ENCODE assay signal across 15 cellular contexts in the genomic region with DNA sequence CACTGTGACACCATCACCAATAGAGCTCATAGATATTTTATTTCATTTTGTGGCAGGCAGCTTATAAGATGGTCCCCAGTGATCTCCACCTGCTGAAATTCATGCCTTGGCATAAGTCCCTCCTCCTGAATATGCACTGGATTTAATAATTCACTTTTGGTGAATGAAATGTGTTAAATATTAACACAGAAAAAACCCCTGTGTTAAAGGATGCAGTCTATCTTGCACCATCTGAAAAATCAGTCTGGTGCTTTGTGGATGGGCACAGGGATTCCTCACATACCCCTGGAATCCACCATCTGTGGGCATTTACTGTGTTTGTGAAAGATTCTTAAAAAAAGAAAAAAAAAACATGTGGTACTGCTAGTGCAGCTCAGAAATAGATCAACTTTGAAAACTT. TPM values are rescaled to one million over a fixed set of nuclear protein-coding genes. Genes with fewer than 3 reads are reported as not detected.
DNase-seq lines count a peak whose midpoint lies in the region; ATAC-seq lines count a peak whose summit lies in the region.
"Had no signal": no experiment of that assay in that cellular context is flagged by ENCODE, and none has a peak within 500 bp of the region (broad histone marks: within the 10 kb centered on the region; RNA-seq: fewer than 3 reads in every experiment).

No MANE protein-coding gene starts in this region.

- no peaks in the 10 kb centered on the region for H3K9me3 Mint-ChIP-seq in CD8-positive, alpha-beta memory T cell
- H3K9me3 Mint-ChIP-seq in IgD-negative memory B cell: peaks cover 0 to 2% (median 0%) of the 10 kb centered on the region in 3 donors

- H3K4me3 Mint-ChIP-seq in CD8-positive, alpha-beta memory T cell: peak overlapping the region in 1 of 7 donors; percentile 79
- H3K4me3 Mint-ChIP-seq in IgD-negative memory B cell: peak overlapping the region in 1 of 4 donors; percentile 50

- ATAC-seq in GM19397 (IDR thresholded peaks at IDR 0.05; ENCODE audit: unreplicated experiment) (peak; percentile 51), esophagus mucosa (no peak), GM19328 (IDR thresholded peaks at IDR 0.05; ENCODE audit: unreplicated experiment) (no peak)

- POLR2A ChIA-PET in CD8-positive, alpha-beta memory T cell (lab: Charles Lee): no interaction called here

- H3K9me3 ChIP-seq in CD8-positive, alpha-beta memory T cell (ENCODE audit: low read length): no peaks in the 10 kb centered on the region
- H3K9me3 ChIP-seq: spleen, transverse colon had no signal

- H3K36me3 ChIP-seq in CD8-positive, alpha-beta memory T cell (ENCODE audit: insufficient read depth, low read length): peaks cover 7% of the 10 kb centered on the region
- H3K36me3 ChIP-seq: transverse colon had no signal

- peak overlapping the region; percentile 34 to 94 (median 82) for H3K27ac Mint-ChIP-seq in CD8-positive, alpha-beta memory T cell
- peak overlapping the region; percentile 30 to 83 (median 64) for H3K27ac Mint-ChIP-seq in IgD-negative memory B cell

- H3K4me1 Mint-ChIP-seq in CD8-positive, alpha-beta memory T cell: peaks cover 71 to 89% (median 84%) of the 10 kb centered on the region in 3 donors
- H3K4me1 Mint-ChIP-seq in IgD-negative memory B cell: peaks cover 34 to 57% (median 44%) of the 10 kb centered on the region in 3 donors

- H3K4me3 ChIP-seq in CD8-positive, alpha-beta memory T cell (ENCODE audit: low read length): no peak overlapping the region
- H3K4me3 ChIP-seq: spleen, transverse colon had no signal

- DNase-seq in CD8-positive, alpha-beta memory T cell: no peak
- peak; percentile 30 for DNase-seq in kidney glomerular epithelial cell (lab: John Stamatoyannopoulos, UW)
- DNase-seq in GF-D8 (lab: John Stamatoyannopoulos, UW): no peak
- DNase-seq in NCI-H345 (lab: John Stamatoyannopoulos, UW): no peak
- DNase-seq: activated CD4-positive, CD25-positive, alpha-beta regulatory T cell; activated gamma-delta T cell; left ventricle myocardium superior; NK-92 treated with Interleukin-12 subunit alpha and Interleukin-12 subunit beta, amount 100 ng/mL, for 24 hours; occipital lobe; spleen; transverse colon had no signal

- peaks cover 3 to 80% (median 28%) of the 10 kb centered on the region in 3 donors for H3K36me3 Mint-ChIP-seq in CD8-positive, alpha-beta memory T cell
- H3K36me3 Mint-ChIP-seq in IgD-negative memory B cell: peaks cover 3% of the 10 kb centered on the region

- peaks cover 49% of the 10 kb centered on the region for H3K4me1 ChIP-seq in CD8-positive, alpha-beta memory T cell (ENCODE audit: insufficient read depth, low read length)
- H3K4me1 ChIP-seq: transverse colon had no signal

- no peaks in the 10 kb centered on the region for H3K27me3 ChIP-seq in CD8-positive, alpha-beta memory T cell (ENCODE audit: insufficient read depth, low read length, poor library complexity, severe bottlenecking)
- H3K27me3 ChIP-seq: spleen, transverse colon had no signal

- peaks cover 0 to 1% of the 10 kb centered on the region in 2 donors for H3K27me3 Mint-ChIP-seq in CD8-positive, alpha-beta memory T cell
- H3K27me3 Mint-ChIP-seq in IgD-negative memory B cell: no peaks in the 10 kb centered on the region

- no peak overlapping the region for H3K27ac ChIP-seq in CD8-positive, alpha-beta memory T cell (ENCODE audit: low read depth, low read length)
- H3K27ac ChIP-seq: transverse colon had no signal

- CTCF ChIA-PET in CD8-positive, alpha-beta memory T cell (lab: Charles Lee): interaction anchor here (0.7 to 1.9 kb wide), 5 partner anchors 10 to 161 kb away, joined by 3 to 4 read pairs (median 4); no protein-coding TSS in a partner anchor

RNA-seq across cellular contexts. Expression of gene WIPF1, which starts 26.1 kb away (rescaled TPM):
- total RNA-seq in CD8-positive, alpha-beta memory T cell: 100 to 1,000 TPM; 317 to 326 TPM
- polyA plus RNA-seq in CD8-positive, alpha-beta memory T cell: 200 TPM
- 120 TPM for polyA plus RNA-seq in IgD-negative memory B cell
- total RNA-seq in esophagus mucosa: 3.1 TPM

Comparison
In these comparisons a context has a peak if more than half of its experiments do, and no peak if none do; other contexts are left out.
1. RNA of gene WIPF1, which starts 26.1 kb away (total RNA-seq): 317 to 326 TPM in CD8-positive, alpha-beta memory T cell; 3.1 TPM in esophagus mucosa (single experiment); every median in the first group is over 10 times any median in the second.